ENCODE assay signal across 1 cellular context in genomic region chr20:47456952-47457724, GRCh38.
A peak's percentile ranks its signal among the peaks of the same experiment; 100 is the strongest.
TF ChIP-seq lines count a peak whose summit lies in the region.

No MANE protein-coding gene starts in this region.

TF ChIP-seq in K562, 482 proteins besides CTCF, POLR2A, EP300 and RAD21 (continued from another document):
- TF ChIP-seq ZBTB11 (CRISPR knock-in tag; IDR thresholded peaks at IDR 0.05): peak in 1 of 3 experiments; percentile 65; a peak in 2 of 6 replicates
- no peak for TF ChIP-seq TFAP4 (CRISPR knock-in tag; IDR thresholded peaks at IDR 0.05; ENCODE audit: borderline replicate concordance)
- TF ChIP-seq KAT7 (CRISPR knock-in tag; IDR thresholded peaks at IDR 0.05; ENCODE audit: borderline replicate concordance): no peak
- no peak for TF ChIP-seq IFI16 (CRISPR knock-in tag; IDR thresholded peaks at IDR 0.05)
- 0 out of 2 replicates have a peak, but pooled peaks have one; percentile 35 for TF ChIP-seq DPF2 (IDR thresholded peaks at IDR 0.05)
- no peak for TF ChIP-seq ZBTB17 (CRISPR knock-in tag; IDR thresholded peaks at IDR 0.05)
- TF ChIP-seq SOX6 (IDR thresholded peaks at IDR 0.05): peak; percentile 70
- TF ChIP-seq NR2C2 (CRISPR knock-in tag; IDR thresholded peaks at IDR 0.05): no peak
- peak; percentile 34; the same call in 1 of the 2 replicates for TF ChIP-seq NR2C2 (tag; IDR thresholded peaks at IDR 0.05)
- TF ChIP-seq ZNF347 (CRISPR knock-in tag; IDR thresholded peaks at IDR 0.05; ENCODE audit: low read depth): no peak
- no peak for TF ChIP-seq YY1 (IDR thresholded peaks at IDR 0.05; ENCODE audit: borderline replicate concordance in 1 of 3, control insufficient read depth in 1 of 3, extremely low read depth in 1 of 3, insufficient read depth in 3 of 3, insufficient read length in 1 of 3, insufficient replicate concordance in 2 of 3, low read depth in 1 of 3, low read length in 2 of 3)
- TF ChIP-seq JUND (IDR thresholded peaks at IDR 0.05; ENCODE audit: borderline replicate concordance, low read depth, low read length): peak; percentile 81; the same call in 1 of the 2 replicates
- peak; percentile 79; the same call in 2 of the 3 replicates for TF ChIP-seq JUND (tag; IDR thresholded peaks at IDR 0.05; ENCODE audit: borderline replicate concordance, low read depth, low read length)
- TF ChIP-seq ARID1B (IDR thresholded peaks at IDR 0.05): peak; percentile 45
- peak; percentile 7 for TF ChIP-seq MEIS2 (IDR thresholded peaks at IDR 0.05; ENCODE audit: partially characterized antibody)
- TF ChIP-seq PRPF4 (IDR thresholded peaks at IDR 0.05; ENCODE audit: insufficient read depth, low read depth, low read length, poor library complexity, severe bottlenecking): no peak
- TF ChIP-seq SMARCA4 (IDR thresholded peaks at IDR 0.05): peak; percentile 34; the same call in 1 of the 2 replicates
- no peak for TF ChIP-seq ZNF583 (CRISPR knock-in tag; IDR thresholded peaks at IDR 0.05)
- TF ChIP-seq NFE2 (IDR thresholded peaks at IDR 0.05; ENCODE audit: low read depth): 0 out of 2 replicates have a peak, but pooled peaks have one; percentile 12
- no peak for TF ChIP-seq YBX1 (IDR thresholded peaks at IDR 0.05)
- no peak for TF ChIP-seq KLF16 (IDR thresholded peaks at IDR 0.05)
- peak; percentile 72 for TF ChIP-seq ZBTB33 (CRISPR knock-in tag; IDR thresholded peaks at IDR 0.05)
- TF ChIP-seq ZNF23 (CRISPR knock-in tag; IDR thresholded peaks at IDR 0.05): no peak
- TF ChIP-seq MTF1 (CRISPR knock-in tag; IDR thresholded peaks at IDR 0.05; ENCODE audit: borderline replicate concordance): no peak
- no peak for TF ChIP-seq ELF1 (tag; IDR thresholded peaks at IDR 0.05)
- peak; percentile 13; the same call in 1 of the 2 replicates for TF ChIP-seq CTBP1 (IDR thresholded peaks at IDR 0.05; ENCODE audit: borderline replicate concordance)
- TF ChIP-seq PHF20 (IDR thresholded peaks at IDR 0.05; ENCODE audit: partially characterized antibody): no peak
- no peak for TF ChIP-seq TAF7 (tag; IDR thresholded peaks at IDR 0.05)
- no peak for TF ChIP-seq COPS2 (conservative IDR thresholded peaks at IDR 0.05)
- no peak for TF ChIP-seq TAL1 (IDR thresholded peaks at IDR 0.05)
- TF ChIP-seq CHCHD3 (CRISPR knock-in tag; IDR thresholded peaks at IDR 0.05): no peak
- TF ChIP-seq ZNF232 (CRISPR knock-in tag; IDR thresholded peaks at IDR 0.05): no peak
- TF ChIP-seq ZNF668 (CRISPR knock-in tag; IDR thresholded peaks at IDR 0.05): no peak
- no peak for TF ChIP-seq TFAM (CRISPR knock-in tag; conservative IDR thresholded peaks at IDR 0.05)
- TF ChIP-seq EP400 (IDR thresholded peaks at IDR 0.05): no peak
- TF ChIP-seq TARDBP (IDR thresholded peaks at IDR 0.05): no peak
- no peak for TF ChIP-seq ASH1L (IDR thresholded peaks at IDR 0.05; ENCODE audit: borderline replicate concordance, low read depth, partially characterized antibody)
- TF ChIP-seq JUN (IDR thresholded peaks at IDR 0.05; ENCODE audit: borderline replicate concordance, low read depth, low read length): 0 out of 2 replicates have a peak, but pooled peaks have one; percentile 28
- no peak for TF ChIP-seq JUN (CRISPR knock-in tag; IDR thresholded peaks at IDR 0.05; ENCODE audit: borderline replicate concordance)
